11 cellular contexts compared by ENCODE assay signal in the genomic region with DNA sequence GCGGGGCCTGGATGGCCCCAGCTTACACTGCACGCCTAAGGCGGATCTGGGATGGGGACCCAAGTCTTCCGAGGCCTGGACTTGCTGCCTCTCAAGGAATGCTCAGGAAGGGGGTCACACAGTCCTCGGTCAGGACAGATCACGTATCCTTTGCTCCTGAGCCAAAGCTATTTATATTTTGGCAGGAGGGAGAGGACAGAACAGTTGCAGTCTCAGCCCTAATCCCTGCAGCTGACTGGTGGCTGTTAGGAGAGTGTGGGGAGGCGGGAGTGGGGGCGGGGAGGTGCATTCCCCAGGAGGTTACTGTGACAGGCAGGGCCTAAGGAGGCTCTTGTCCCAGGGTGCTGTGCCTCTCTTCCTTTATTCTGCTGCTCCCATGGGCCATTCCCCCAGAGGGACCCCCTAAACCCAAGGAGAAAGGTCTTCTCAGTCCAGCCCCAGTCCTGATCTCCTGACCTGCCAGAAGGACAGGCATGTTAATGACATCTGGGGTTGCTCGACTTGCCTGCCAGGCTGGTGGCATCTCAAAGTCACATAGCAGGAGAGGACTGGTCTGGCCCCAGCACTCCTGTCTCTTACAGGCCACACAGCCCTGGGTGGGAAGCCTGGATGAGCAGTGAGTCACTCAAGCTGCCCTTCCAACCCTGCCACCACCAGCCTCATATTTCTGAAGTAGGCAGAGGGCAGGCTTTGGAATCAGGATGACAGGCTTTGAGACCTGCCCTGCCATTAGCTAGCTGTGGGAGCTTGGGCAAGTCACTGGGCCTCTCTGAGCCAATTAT. TPM values are rescaled to one million over a fixed set of nuclear protein-coding genes. Genes with fewer than 3 reads are reported as not detected.
DNase-seq lines count a peak whose midpoint lies in the region; ATAC-seq and TF ChIP-seq lines count a peak whose summit lies in the region.
"Had no signal": no experiment of that assay in that cellular context is flagged by ENCODE, and none has a peak within 500 bp of the region (broad histone marks: within the 10 kb centered on the region; RNA-seq: fewer than 3 reads in every experiment).

No MANE protein-coding gene starts in this region.

- H4K5ac ChIP-seq in mesendoderm (ENCODE audit: low read length): no peak overlapping the region

- H3K4me3 Mint-ChIP-seq in CD8-positive, alpha-beta T cell: no peak overlapping the region
- H3K4me3 Mint-ChIP-seq: activated naive CD8-positive, alpha-beta T cell; B cell; stimulated activated naive B cell treated with anti-CD40 and anti-IgM and Interleukin-4, amounts not matched to agents 10 μg/mL and 1 μg/mL and 100 μg/mL, for 72 hours had no signal

- no peaks in the 10 kb centered on the region for H3K36me3 Mint-ChIP-seq in CD8-positive, alpha-beta T cell
- H3K36me3 Mint-ChIP-seq: activated naive CD8-positive, alpha-beta T cell; stimulated activated naive B cell treated with anti-CD40 and anti-IgM and Interleukin-4, amounts not matched to agents 10 μg/mL and 1 μg/mL and 100 μg/mL, for 72 hours had no signal

- no peak overlapping the region for H2BK15ac ChIP-seq in mesendoderm (replicated peaks; ENCODE audit: low read depth)

- WGBS in mesendoderm (ENCODE audit: extremely low coverage, insufficient coverage, low lambda C conversion rate): no CpG with 5 or more reads among the region's 9 CpGs

- no peak overlapping the region for H3K56ac ChIP-seq in mesendoderm (ENCODE audit: low read length)

- H3K79me1 ChIP-seq in mesendoderm (ENCODE audit: low read length): no peaks in the 10 kb centered on the region

- H3K4me3 ChIP-seq in mesendoderm (ENCODE audit: low read length): no peak overlapping the region
- no peak overlapping the region for H3K4me3 ChIP-seq in CD8-positive, alpha-beta T cell (ENCODE audit: low read depth, low read length)
- no peak overlapping the region for H3K4me3 ChIP-seq in colonic mucosa

- H3K27ac ChIP-seq in mesendoderm (ENCODE audit: low read depth, low read length): no peak overlapping the region
- no peak overlapping the region for H3K27ac ChIP-seq in CD8-positive, alpha-beta T cell (ENCODE audit: low read depth, low read length)
- no peak overlapping the region for H3K27ac ChIP-seq in colonic mucosa

- no peaks in the 10 kb centered on the region for H3K9me3 Mint-ChIP-seq in CD8-positive, alpha-beta T cell
- H3K9me3 Mint-ChIP-seq: stimulated activated naive B cell treated with anti-CD40 and anti-IgM and Interleukin-4, amounts not matched to agents 10 μg/mL and 1 μg/mL and 100 μg/mL, for 72 hours had no signal

- H3K27me3 ChIP-seq in mesendoderm (ENCODE audit: insufficient read depth, low read length, poor library complexity): no peaks in the 10 kb centered on the region
- H3K27me3 ChIP-seq in CD8-positive, alpha-beta T cell (ENCODE audit: insufficient read depth, low read length): no peaks in the 10 kb centered on the region
- H3K27me3 ChIP-seq in colonic mucosa: no peaks in the 10 kb centered on the region

- no peak overlapping the region for H3K23ac ChIP-seq in mesendoderm (ENCODE audit: low read length)

- H3K27ac Mint-ChIP-seq in CD8-positive, alpha-beta T cell: no peak overlapping the region
- H3K27ac Mint-ChIP-seq: activated naive CD8-positive, alpha-beta T cell; B cell; stimulated activated naive B cell treated with anti-CD40 and anti-IgM and Interleukin-4, amounts not matched to agents 10 μg/mL and 1 μg/mL and 100 μg/mL, for 72 hours had no signal

- in situ Hi-C loops in ACHN (cut with HindIII; ENCODE audit: low pct_ligation_motif_present, low pct_unique_long_range_greater_than_20kb, low sequenced_read_pairs): no loop called here

- H3K9ac ChIP-seq in mesendoderm (ENCODE audit: low read length): no peak overlapping the region
- no peak overlapping the region for H3K9ac ChIP-seq in colonic mucosa (ENCODE audit: low read depth in 2 of 2, low read length in 2 of 2)

- H3K4me1 Mint-ChIP-seq in CD8-positive, alpha-beta T cell (ENCODE audit: low read depth): no peaks in the 10 kb centered on the region
- H3K4me1 Mint-ChIP-seq: B cell; stimulated activated naive B cell treated with anti-CD40 and anti-IgM and Interleukin-4, amounts not matched to agents 10 μg/mL and 1 μg/mL and 100 μg/mL, for 72 hours had no signal

- peak; percentile 61 for DNase-seq in ACHN
- DNase-seq in M059J (ENCODE audit: low read depth): peak; percentile 85
- peak; percentile 29 for DNase-seq in mesendoderm
- no peak for DNase-seq in NCI-H1105 treated with DMSO at 0.1 percent for 48 hours (lab: John Stamatoyannopoulos, UW)
- no peak for DNase-seq in CD8-positive, alpha-beta T cell
- no peak for DNase-seq in colonic mucosa
- DNase-seq: stimulated activated naive B cell treated with anti-CD40 and anti-IgM and Interleukin-4, amounts not matched to agents 10 μg/mL and 1 μg/mL and 100 μg/mL, for 72 hours had no signal

- H3K36me3 ChIP-seq in mesendoderm (ENCODE audit: control insufficient read depth, insufficient read depth, low read length): peaks cover 2% of the 10 kb centered on the region
- no peaks in the 10 kb centered on the region for H3K36me3 ChIP-seq in CD8-positive, alpha-beta T cell (ENCODE audit: insufficient read depth, low read length)
- no peaks in the 10 kb centered on the region for H3K36me3 ChIP-seq in colonic mucosa

- no peaks in the 10 kb centered on the region for H3K27me3 Mint-ChIP-seq in CD8-positive, alpha-beta T cell (ENCODE audit: low read depth)
- H3K27me3 Mint-ChIP-seq: activated naive CD8-positive, alpha-beta T cell; B cell had no signal

- POLR2A ChIA-PET in CD8-positive, alpha-beta T cell (lab: Charles Lee): no interaction called here

- H4K8ac ChIP-seq in mesendoderm (ENCODE audit: low read depth, low read length): no peak overlapping the region

- no peak overlapping the region for H2BK5ac ChIP-seq in mesendoderm (ENCODE audit: low read length)

- no peaks in the 10 kb centered on the region for H3K9me3 ChIP-seq in CD8-positive, alpha-beta T cell (ENCODE audit: low read length)
- no peaks in the 10 kb centered on the region for H3K9me3 ChIP-seq in colonic mucosa

- intact Hi-C loops in CD8-positive, alpha-beta T cell (cut with DNase I, micrococcal nuclease): no loop called here
- intact Hi-C loops in colonic mucosa (cut with DNase I): no loop called here

- H3K18ac ChIP-seq in mesendoderm (ENCODE audit: low read length): no peak overlapping the region

- no peak overlapping the region for H2AK5ac ChIP-seq in mesendoderm (ENCODE audit: low read length)

- H3K4me1 ChIP-seq in mesendoderm (ENCODE audit: control insufficient read depth, low read depth, low read length) (no peaks in the 10 kb centered on the region), colonic mucosa (no peaks in the 10 kb centered on the region)
- H3K4me1 ChIP-seq in CD8-positive, alpha-beta T cell (ENCODE audit: insufficient read depth, low read length): no peaks in the 10 kb centered on the region

- CTCF ChIA-PET in CD8-positive, alpha-beta T cell (lab: Charles Lee): no interaction called here

- no peak overlapping the region for H2BK120ac ChIP-seq in mesendoderm (ENCODE audit: low read depth, low read length)

- ATAC-seq in esophagus mucosa (peak; percentile 65), HG03460 (IDR thresholded peaks at IDR 0.05; ENCODE audit: unreplicated experiment) (no peak)
- no peak for ATAC-seq in CD8-positive, alpha-beta T cell
- ATAC-seq: stimulated activated naive B cell treated with anti-CD40 and anti-IgM and Interleukin-4, amounts not matched to agents 10 μg/mL and 1 μg/mL and 100 μg/mL, for 72 hours had no signal

- no peaks in the 10 kb centered on the region for H3K79me2 ChIP-seq in mesendoderm (ENCODE audit: control insufficient read depth, insufficient read depth, low read length)

- no peak for TF ChIP-seq CTCF in CD8-positive, alpha-beta T cell (IDR thresholded peaks at IDR 0.05)
- no peak for TF ChIP-seq CTCF in colonic mucosa (IDR thresholded peaks at IDR 0.05)

- H3K4ac ChIP-seq in mesendoderm (ENCODE audit: low read depth, low read length): no peak overlapping the region

- H3K4me2 ChIP-seq in mesendoderm (ENCODE audit: low read length): no peak overlapping the region

RNA-seq across cellular contexts. Expression of a gene that starts 51.9 kb away (rescaled TPM):
- 0.44 and 2.0 TPM in 2 replicates for total RNA-seq in M059J (2014; rRNA removed; shearing (Covaris generic))
- total RNA-seq in esophagus mucosa: 13.6 TPM
- polyA plus RNA-seq in mesendoderm (2013, experiment 1 of 2): 13.9 TPM
- polyA plus RNA-seq in mesendoderm (2013, experiment 2 of 2): 13.5 TPM
- under 1 TPM; 0.35 to 0.36 TPM for total RNA-seq in CD8-positive, alpha-beta T cell
- 1 to 10 TPM; 2.9 to 4.2 TPM for total RNA-seq in colonic mucosa

Comparison
In these comparisons a context has a peak if more than half of its experiments do, and no peak if none do; other contexts are left out.
1. DNase-seq: peak in ACHN (single experiment), M059J (single experiment) and mesendoderm (single experiment); none in NCI-H1105 treated with DMSO at 0.1 percent for 48 hours (single experiment), CD8-positive, alpha-beta T cell (0 of 7) and colonic mucosa (single experiment).